In genomic region chr13:44431150-44431549, GRCh38 we compare ENCODE assay signal across 1 cellular context.
A peak's percentile ranks its signal among the peaks of the same experiment; 100 is the strongest.
TF ChIP-seq lines count a peak whose summit lies in the region.

No MANE protein-coding gene starts in this region.

TF ChIP-seq in HepG2, 621 proteins besides CTCF, POLR2A, EP300 and RAD21 (continued from another document):
- TF ChIP-seq TEAD3 (CRISPR knock-in tag; optimal IDR thresholded peaks at IDR 0.05; ENCODE audit: borderline replicate concordance) (peak; percentile 38), NR2F1 (CRISPR knock-in tag; IDR thresholded peaks at IDR 0.05) (0 out of 4 replicates have a peak, but pooled peaks of 1 of the 2 experiments have one; percentile 24), ZNF7 (CRISPR knock-in tag; IDR thresholded peaks at IDR 0.05) (peak; percentile 40; the same call in 1 of the 2 replicates), MEF2D (CRISPR knock-in tag; IDR thresholded peaks at IDR 0.05) (0 out of 2 replicates have a peak, but pooled peaks have one; percentile 20), IKZF5 (CRISPR knock-in tag; IDR thresholded peaks at IDR 0.05) (no peak), ZMYM2 (CRISPR knock-in tag; IDR thresholded peaks at IDR 0.05) (no peak), REST (IDR thresholded peaks at IDR 0.05; ENCODE audit: borderline replicate concordance in 1 of 2, low read depth in 1 of 2, low read length in 2 of 2) (no peak), ZBTB7B (CRISPR knock-in tag; IDR thresholded peaks at IDR 0.05) (no peak), KDM2A (CRISPR knock-in tag; IDR thresholded peaks at IDR 0.05; ENCODE audit: borderline replicate concordance, low read depth) (peak; percentile 44; the same call in 1 of the 2 replicates), RXRB (CRISPR knock-in tag; IDR thresholded peaks at IDR 0.05; ENCODE audit: borderline replicate concordance) (0 out of 2 replicates have a peak, but pooled peaks have one; percentile 25), HDAC2 (CRISPR knock-in tag; IDR thresholded peaks at IDR 0.05) (0 out of 2 replicates have a peak, but pooled peaks have one; percentile 22), GATAD2A (CRISPR knock-in tag; IDR thresholded peaks at IDR 0.05) (0 out of 2 replicates have a peak, but pooled peaks have one; percentile 23), HNF4A (CRISPR knock-in tag; IDR thresholded peaks at IDR 0.05) (peak; percentile 96), HNF4G (IDR thresholded peaks at IDR 0.05; ENCODE audit: borderline replicate concordance, low read depth, low read length) (peak; percentile 86), HNF4G (CRISPR knock-in tag; IDR thresholded peaks at IDR 0.05; ENCODE audit: borderline replicate concordance, low read depth) (peak; percentile 69; the same call in 1 of the 2 replicates), ZFX (CRISPR knock-in tag; IDR thresholded peaks at IDR 0.05; ENCODE audit: low read depth) (peak; percentile 56), SAP130 (CRISPR knock-in tag; IDR thresholded peaks at IDR 0.05; ENCODE audit: low read depth) (peak; percentile 65), NCOR1 (IDR thresholded peaks at IDR 0.05; ENCODE audit: borderline replicate concordance, low read length) (peak; percentile 56; the same call in 1 of the 2 replicates), SOX13 (IDR thresholded peaks at IDR 0.05) (no peak), SOX13 (CRISPR knock-in tag; conservative IDR thresholded peaks at IDR 0.05 in 1 of 2, IDR thresholded peaks at IDR 0.05 in 1 of 2) (0 out of 4 replicates have a peak, but pooled peaks of 1 of the 2 experiments have one; percentile 23), NR2F6 (IDR thresholded peaks at IDR 0.05) (0 out of 2 replicates have a peak, but pooled peaks have one; percentile 11), NR2F6 (CRISPR knock-in tag; IDR thresholded peaks at IDR 0.05) (0 out of 2 replicates have a peak, but pooled peaks have one; percentile 23), HMG20A (CRISPR knock-in tag; IDR thresholded peaks at IDR 0.05; ENCODE audit: borderline replicate concordance) (0 out of 2 replicates have a peak, but pooled peaks have one; percentile 19), FOSL1 (CRISPR knock-in tag; IDR thresholded peaks at IDR 0.05; ENCODE audit: borderline replicate concordance) (no peak), ARID5B (CRISPR knock-in tag; IDR thresholded peaks at IDR 0.05) (peak; percentile 55)
